16 cellular contexts compared by ENCODE assay signal in genomic region chr3:29412117-29412516, GRCh38.
DNase-seq lines count a peak whose midpoint lies in the region; ATAC-seq and TF ChIP-seq lines count a peak whose summit lies in the region.
"Had no signal": no experiment of that assay in that cellular context is flagged by ENCODE, and none has a peak within 500 bp of the region (broad histone marks: within the 10 kb centered on the region; RNA-seq: fewer than 3 reads in every experiment).

No MANE protein-coding gene starts in this region.

- H3K4me1 ChIP-seq in IMR-90 (ENCODE audit: control insufficient read depth, insufficient read depth, low read length) (peaks cover under 1% of the 10 kb centered on the region; the same call in 1 of the 2 replicates), left lung (peaks cover 0 to 6% of the 10 kb centered on the region in 2 donors)

- no peak overlapping the region for H2BK15ac ChIP-seq in IMR-90 (ENCODE audit: low read depth, low read length)

- H2AFZ ChIP-seq in IMR-90 (replicated peaks; ENCODE audit: low read length, poor library complexity) = no peak overlapping the region

- no peak overlapping the region for H3K56ac ChIP-seq in IMR-90 (ENCODE audit: extremely low read depth, insufficient read depth, low read length)

- H3K4ac ChIP-seq in IMR-90 (ENCODE audit: low read depth, low read length) = no peak overlapping the region

- DNase-seq in GM13977 (ENCODE audit: low spot score) (peak; percentile 9), IMR-90 (peak; percentile 45), RPMI8226 (peak; percentile 87), GM10266 (ENCODE audit: extremely low spot score) (no peak), AML-193 (lab: John Stamatoyannopoulos, UW) (no peak), left lung (no peak)
- DNase-seq in stimulated activated naive CD4-positive, alpha-beta T cell (lab: John Stamatoyannopoulos, UW) = no peak
- DNase-seq: activated naive CD8-positive, alpha-beta T cell treated with anti-CD3 and anti-CD28 coated beads, Interleukin-2, amount 10 ng/mL, durations not matched to agents 7 days and 5 days; GF-D8; heart right ventricle; mesenchymal stem cell; NCI-H1436 treated with DMSO at 0.1 percent for 48 hours; T-cell; tibial artery had no signal

- TF ChIP-seq CTCF in GM13977 (IDR thresholded peaks at IDR 0.05; ENCODE audit: extremely low read depth, insufficient read depth, missing control alignments) (no peak), IMR-90 (conservative IDR thresholded peaks at IDR 0.05; ENCODE audit: low read depth, low read length) (no peak), GM10266 (IDR thresholded peaks at IDR 0.05; ENCODE audit: control insufficient read depth, insufficient read depth, low read depth, missing control alignments) (no peak), left lung (IDR thresholded peaks at IDR 0.05) (no peak)

- H4K5ac ChIP-seq in IMR-90 (ENCODE audit: low read depth, low read length) = no peak overlapping the region

- no peak overlapping the region for H3K23ac ChIP-seq in IMR-90 (ENCODE audit: low read depth, low read length)

- in situ Hi-C loops in GM13977 (cut with MboI; ENCODE audit: low pct_unique_long_range_greater_than_20kb, low sequenced_read_pairs, unreplicated experiment) (no loop called here), IMR-90 (cut with MboI; ENCODE audit: low sequenced_read_pairs) (no loop called here)

- H2AK5ac ChIP-seq in IMR-90 (ENCODE audit: low read depth, low read length) = no peak overlapping the region

- no peak overlapping the region for H4K91ac ChIP-seq in IMR-90 (ENCODE audit: insufficient read depth, low read depth, low read length)

- intact Hi-C loops in IMR-90 (cut with micrococcal nuclease) = no loop called here
- intact Hi-C loops in left lung (cut with DNase I) = no loop called here

- H3K27ac ChIP-seq in IMR-90 (ENCODE audit: insufficient read depth, low read length) = no peak overlapping the region
- H3K27ac ChIP-seq in left lung = no peak overlapping the region
- H3K27ac ChIP-seq: heart right ventricle, tibial artery had no signal

- no peak for TF ChIP-seq POLR2A in IMR-90 (IDR thresholded peaks at IDR 0.05; ENCODE audit: low read depth, low read length)

- no peaks in the 10 kb centered on the region; the same call in 1 of the 2 replicates for H4K20me1 ChIP-seq in IMR-90 (ENCODE audit: insufficient read depth, low read length)

- H3K4me2 ChIP-seq in IMR-90 (ENCODE audit: low read depth, low read length) = no peak overlapping the region

- no peak overlapping the region for H3K4me3 ChIP-seq in IMR-90 (ENCODE audit: insufficient read depth, low read depth, low read length)
- H3K4me3 ChIP-seq in left lung = no peak overlapping the region
- H3K4me3 ChIP-seq: heart right ventricle, tibial artery had no signal

- no peaks in the 10 kb centered on the region for H3K9me3 ChIP-seq in IMR-90 (ENCODE audit: control insufficient read depth, insufficient read depth, low read length)
- no peaks in the 10 kb centered on the region for H3K9me3 ChIP-seq in left lung
- H3K9me3 ChIP-seq: heart right ventricle, tibial artery had no signal

- ATAC-seq in GM19397 (IDR thresholded peaks at IDR 0.05; ENCODE audit: unreplicated experiment) = peak; percentile 50
- ATAC-seq in IMR-90 (ENCODE audit: low read depth) = no peak
- ATAC-seq in left lung = no peak
- ATAC-seq: heart right ventricle; stimulated activated effector memory CD8-positive, alpha-beta T cell treated with anti-CD3 and anti-CD28 coated beads, Interleukin-12 subunit alpha, Interleukin-12 subunit beta, amount 100 ng/mL, for 72 hours; T-cell had no signal

- H4K8ac ChIP-seq in IMR-90 (ENCODE audit: low read depth in 2 of 2, low read length in 2 of 2) = no peak overlapping the region

- dilution Hi-C loops in IMR-90 (cut with HindIII; ENCODE audit: low sequenced_read_pairs, unreplicated experiment) = no loop called here

- H3K14ac ChIP-seq in IMR-90 (replicated peaks; ENCODE audit: low read depth, low read length) = no peak overlapping the region

- H3K9ac ChIP-seq in IMR-90 (ENCODE audit: low read depth, low read length) = no peak overlapping the region

- H2BK20ac ChIP-seq in IMR-90 (ENCODE audit: low read depth, low read length) = no peak overlapping the region

- peaks cover 8% of the 10 kb centered on the region for H3K9me1 ChIP-seq in IMR-90 (ENCODE audit: insufficient read depth, low read length)

- no peaks in the 10 kb centered on the region for H3K27me3 ChIP-seq in IMR-90 (ENCODE audit: control insufficient read depth, insufficient read depth, low read length)
- no peaks in the 10 kb centered on the region for H3K27me3 ChIP-seq in left lung
- H3K27me3 ChIP-seq: heart right ventricle, tibial artery had no signal

- H3K36me3 ChIP-seq in IMR-90 (ENCODE audit: control insufficient read depth, insufficient read depth, low read length) (no peaks in the 10 kb centered on the region), left lung (no peaks in the 10 kb centered on the region)
- H3K36me3 ChIP-seq: heart right ventricle, tibial artery had no signal

- peaks cover 33 to 51% of the 10 kb centered on the region in 2 experiments for H3K79me1 ChIP-seq in IMR-90 (ENCODE audit: low read depth in 1 of 2, low read length in 2 of 2)

- H2BK5ac ChIP-seq in IMR-90 (ENCODE audit: low read depth, low read length, poor library complexity, severe bottlenecking) = no peak overlapping the region

- TF ChIP-seq RAD21 in IMR-90 (IDR thresholded peaks at IDR 0.05; ENCODE audit: low read length) = no peak

- H2BK120ac ChIP-seq in IMR-90 (ENCODE audit: low read depth, low read length) = no peak overlapping the region

- POLR2A ChIA-PET in IMR-90 (lab: Charles Lee; ENCODE audit: unreplicated experiment) = no interaction called here

- BruUV-seq in IMR-90 (replicated peaks; lab: Mats Ljungman, UMichigan) = no TSS peak

- WGBS in IMR-90 (ENCODE audit: extremely low coverage in 2 of 2, insufficient read length in 1 of 2), 2 experiments = no CpG with 5 or more reads among the region's 1 CpG

- CTCF ChIA-PET in IMR-90 (lab: Yijun Ruan, JAX) = no interaction called here

- H2AK9ac ChIP-seq in IMR-90 (replicated peaks; ENCODE audit: low read depth, low read length, poor library complexity) = no peak overlapping the region

- H3K18ac ChIP-seq in IMR-90 (ENCODE audit: low read depth, low read length) = no peak overlapping the region

TF ChIP-seq in IMR-90, 13 proteins besides CTCF, POLR2A, EP300 and RAD21:
- TF ChIP-seq SMC3 (IDR thresholded peaks at IDR 0.05; ENCODE audit: low read depth, low read length) (no peak), CHD1 (IDR thresholded peaks at IDR 0.05; ENCODE audit: low read depth, low read length) (no peak), MXI1 (IDR thresholded peaks at IDR 0.05; ENCODE audit: borderline replicate concordance, low read depth, low read length) (no peak), FOS (IDR thresholded peaks at IDR 0.05; ENCODE audit: low read depth, low read length) (no peak), NFE2L2 (IDR thresholded peaks at IDR 0.05; ENCODE audit: low read depth, low read length) (no peak), RCOR1 (IDR thresholded peaks at IDR 0.05; ENCODE audit: insufficient replicate concordance, low read length) (no peak), MAZ (IDR thresholded peaks at IDR 0.05; ENCODE audit: borderline replicate concordance, low read depth, low read length) (no peak)
- TF ChIP-seq, protein P1, sequence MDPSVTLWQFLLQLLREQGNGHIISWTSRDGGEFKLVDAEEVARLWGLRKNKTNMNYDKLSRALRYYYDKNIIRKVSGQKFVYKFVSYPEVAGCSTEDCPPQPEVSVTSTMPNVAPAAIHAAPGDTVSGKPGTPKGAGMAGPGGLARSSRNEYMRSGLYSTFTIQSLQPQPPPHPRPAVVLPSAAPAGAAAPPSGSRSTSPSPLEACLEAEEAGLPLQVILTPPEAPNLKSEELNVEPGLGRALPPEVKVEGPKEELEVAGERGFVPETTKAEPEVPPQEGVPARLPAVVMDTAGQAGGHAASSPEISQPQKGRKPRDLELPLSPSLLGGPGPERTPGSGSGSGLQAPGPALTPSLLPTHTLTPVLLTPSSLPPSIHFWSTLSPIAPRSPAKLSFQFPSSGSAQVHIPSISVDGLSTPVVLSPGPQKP (IDR thresholded peaks at IDR 0.05; ENCODE audit: borderline replicate concordance, low read depth, low read length) = no peak

Comparison
In these comparisons a context has a peak if more than half of its experiments do, and no peak if none do; other contexts are left out.
1. DNase-seq: peak in GM13977 (single experiment), IMR-90 (single experiment) and RPMI8226 (single experiment); none in GM10266 (single experiment), AML-193 (0 of 2), stimulated activated naive CD4-positive, alpha-beta T cell (0 of 6) and left lung (0 of 2).